Comparison of ENCODE assay signal across 10 cellular contexts in genomic region chr12:26340649-26341048, GRCh38.
A peak's percentile ranks its signal among the peaks of the same experiment; 100 is the strongest.
DNase-seq lines count a peak whose midpoint lies in the region; ATAC-seq, FAIRE-seq and TF ChIP-seq lines count a peak whose summit lies in the region.
"Had no signal": no experiment of that assay in that cellular context is flagged by ENCODE, and none has a peak within 500 bp of the region (broad histone marks: within the 10 kb centered on the region; RNA-seq: fewer than 3 reads in every experiment).

No MANE protein-coding gene starts in this region.

- TF ChIP-seq CTCF in CD14-positive monocyte (IDR thresholded peaks at IDR 0.05) (no peak), heart right ventricle (IDR thresholded peaks at IDR 0.05) (no peak), D721Med (IDR thresholded peaks at IDR 0.05; ENCODE audit: insufficient read depth, missing control alignments) (no peak), Caco-2 (IDR thresholded peaks at IDR 0.05; ENCODE audit: insufficient read depth in 1 of 2, low read depth in 1 of 2, low read length in 1 of 2, severe bottlenecking in 1 of 2, unreplicated experiment in 1 of 2) (no peak)

- no peaks in the 10 kb centered on the region for H3K27me3 ChIP-seq in heart right ventricle
- H3K27me3 ChIP-seq in Caco-2 (replicated peaks; ENCODE audit: control insufficient read depth, insufficient read depth, low read length), result no peaks in the 10 kb centered on the region

- no TSS peak for BruUV-seq in Caco-2 (replicated peaks; lab: Mats Ljungman, UMichigan)

- DNase-seq in CD14-positive monocyte (ENCODE audit: low spot score), result no peak
- peak; percentile 94 for DNase-seq in KBM-7
- no peak for DNase-seq in heart right ventricle
- no peak for DNase-seq in D721Med (ENCODE audit: insufficient read length, low spot score)
- DNase-seq in Caco-2, result no peak
- no peak for DNase-seq in HPDE6-E6E7 (ENCODE audit: extremely low spot score)
- no peak for DNase-seq in NCI-H2029 (lab: John Stamatoyannopoulos, UW)
- DNase-seq: CD8-positive, alpha-beta T cell; NCI-H1092 treated with DMSO at 0.1 percent for 48 hours had no signal

- H3K4me3 Mint-ChIP-seq in CD14-positive monocyte (peak overlapping the region in 1 of 2 donors; percentile 13), Caco-2 (ENCODE audit: unreplicated experiment) (no peak overlapping the region)
- H3K4me3 Mint-ChIP-seq: CD8-positive, alpha-beta T cell had no signal

- H3K36me3 ChIP-seq in heart right ventricle (peaks cover 0 to 35% (median 7%) of the 10 kb centered on the region in 9 donors), Caco-2 (ENCODE audit: control insufficient read depth, insufficient read depth, low read length) (no peaks in the 10 kb centered on the region)

- H3K27me3 Mint-ChIP-seq in CD14-positive monocyte (ENCODE audit: low read depth in 3 of 3) (peaks cover 1 to 3% (median 2%) of the 10 kb centered on the region in 3 donors), Caco-2 (ENCODE audit: insufficient read depth, unreplicated experiment) (no peaks in the 10 kb centered on the region)

- peak; percentile 73 for ATAC-seq in GM21381 (IDR thresholded peaks at IDR 0.05; ENCODE audit: unreplicated experiment)
- ATAC-seq in heart right ventricle, result peak in 7 of 8 donors; percentile 62 to 82 (median 77)
- ATAC-seq: CD8-positive, alpha-beta T cell had no signal

- H3K27ac Mint-ChIP-seq in CD14-positive monocyte (peak overlapping the region in 4 of 7 donors; percentile 7 to 71 (median 23)), Caco-2 (ENCODE audit: unreplicated experiment) (no peak overlapping the region)
- H3K27ac Mint-ChIP-seq: CD8-positive, alpha-beta T cell had no signal

- POLR2A ChIA-PET in Caco-2 (lab: Charles Lee), result no interaction called here

- peaks cover 27 to 37% of the 10 kb centered on the region in 2 donors for H3K36me3 Mint-ChIP-seq in CD14-positive monocyte
- H3K36me3 Mint-ChIP-seq in Caco-2 (ENCODE audit: insufficient read depth, unreplicated experiment), result peaks cover 9% of the 10 kb centered on the region

- H3K4me1 ChIP-seq in heart right ventricle (peaks cover 0 to 31% (median 0%) of the 10 kb centered on the region in 9 donors), Caco-2 (no peaks in the 10 kb centered on the region)

- 55 to 58% methylated on average over 1 of the region's 1 CpG for WGBS in heart right ventricle, 2 donors

- in situ Hi-C loops in KBM-7 (cut with MboI; ENCODE audit: low pct_unique_long_range_greater_than_20kb, low sequenced_read_pairs), result no loop called here

- H3K27ac ChIP-seq in heart right ventricle, result peak overlapping the region in 1 of 10 donors; percentile 17

- H3K4me3 ChIP-seq in heart right ventricle, result no peak overlapping the region
- H3K4me3 ChIP-seq in Caco-2 (ENCODE audit: low read depth, low read length), result no peak overlapping the region

- H3K9me3 Mint-ChIP-seq in CD14-positive monocyte, result peaks cover 0 to 2% (median 0%) of the 10 kb centered on the region in 7 donors
- H3K9me3 Mint-ChIP-seq in Caco-2 (ENCODE audit: unreplicated experiment), result no peaks in the 10 kb centered on the region
- H3K9me3 Mint-ChIP-seq: CD8-positive, alpha-beta T cell had no signal

- CTCF ChIA-PET in Caco-2 (lab: Charles Lee), result interaction anchor here (0.7 kb wide), 1 partner anchor 426 kb away, joined by 3 read pairs; no protein-coding TSS in a partner anchor

- H3K9me3 ChIP-seq in heart right ventricle, result no peaks in the 10 kb centered on the region
- H3K9me3 ChIP-seq in Caco-2, result no peaks in the 10 kb centered on the region

- H3K4me1 Mint-ChIP-seq in CD14-positive monocyte (peaks cover 21% of the 10 kb centered on the region), Caco-2 (ENCODE audit: low read depth, unreplicated experiment) (no peaks in the 10 kb centered on the region)

- intact Hi-C loops in CD14-positive monocyte (cut with micrococcal nuclease), result no loop called here
- intact Hi-C loops in heart right ventricle (cut with DNase I), result no loop called here
- intact Hi-C loops in Caco-2 (cut with micrococcal nuclease; ENCODE audit: unreplicated experiment), result no loop called here

- FAIRE-seq in D721Med (lab: Jason Lieb, UNC), result no peak
